22 cellular contexts compared by ENCODE assay signal in genomic region chr10:4312046-4312835, GRCh38.
"Had no signal": no experiment of that assay in that cellular context is flagged by ENCODE, and none has a peak within 500 bp of the region (broad histone marks: within the 10 kb centered on the region; RNA-seq: fewer than 3 reads in every experiment).

No MANE protein-coding gene starts in this region.

- H3K4me1 ChIP-seq: neural progenitor cell had no signal

- H3K9me3 ChIP-seq: ascending aorta, gastroesophageal sphincter, heart right ventricle, sigmoid colon, thyroid gland had no signal

- FAIRE-seq: colon had no signal

- H3K27me3 ChIP-seq: ascending aorta, gastroesophageal sphincter, heart right ventricle, neural progenitor cell, sigmoid colon, thyroid gland had no signal

- H3K4me3 ChIP-seq: ascending aorta, gastroesophageal sphincter, heart right ventricle, neural progenitor cell, sigmoid colon, thyroid gland had no signal

- H3K9ac ChIP-seq: neural progenitor cell had no signal

- H3K27ac ChIP-seq: gastroesophageal sphincter, heart right ventricle, neural progenitor cell, sigmoid colon, WERI-Rb-1 had no signal

- H3K36me3 ChIP-seq: ascending aorta, gastroesophageal sphincter, heart right ventricle, neural progenitor cell, sigmoid colon, thyroid gland, WERI-Rb-1 had no signal

- ATAC-seq: esophagus mucosa; gastroesophageal sphincter; heart right ventricle; naive thymus-derived CD4-positive, alpha-beta T cell; stimulated activated memory B cell treated with anti-CD40 and anti-IgM and Interleukin-4, amounts not matched to agents 10 μg/mL and 1 μg/mL and 100 μg/mL, for 72 hours had no signal

- DNase-seq: activated CD4-positive, alpha-beta T cell treated with anti-CD3 and anti-CD28 coated beads for 1 hour; activated CD8-positive, alpha-beta memory T cell treated with anti-CD3 and anti-CD28 coated beads for 24 hours; activated CD8-positive, alpha-beta memory T cell treated with anti-CD3 and anti-CD28 coated beads, Interleukin-2, amount 50 U/mL, for 48 hours; activated effector memory CD4-positive, alpha-beta T cell treated with anti-CD3 and anti-CD28 coated beads, Interleukin-2, amount 50 U/mL, for 16 hours; activated naive CD4-positive, alpha-beta T cell treated with anti-CD3 and anti-CD28 coated beads, Interleukin-2, amount 50 U/mL, for 16 hours; activated T-cell treated with anti-CD3 and anti-CD28 coated beads, Interleukin-2, amount 50 U/mL, for 48 hours; caudate nucleus; endodermal cell; heart right ventricle; immature natural killer cell; mesendoderm; naive thymus-derived CD4-positive, alpha-beta T cell; sigmoid colon; stimulated activated CD4-positive, alpha-beta T cell treated with anti-CD3 and anti-CD28 coated beads, Interleukin-4, amount 100 ng/mL, for 4 hours; thyroid gland; WERI-Rb-1 had no signal
